Comparison of ENCODE assay signal across 8 cellular contexts in the genomic region with DNA sequence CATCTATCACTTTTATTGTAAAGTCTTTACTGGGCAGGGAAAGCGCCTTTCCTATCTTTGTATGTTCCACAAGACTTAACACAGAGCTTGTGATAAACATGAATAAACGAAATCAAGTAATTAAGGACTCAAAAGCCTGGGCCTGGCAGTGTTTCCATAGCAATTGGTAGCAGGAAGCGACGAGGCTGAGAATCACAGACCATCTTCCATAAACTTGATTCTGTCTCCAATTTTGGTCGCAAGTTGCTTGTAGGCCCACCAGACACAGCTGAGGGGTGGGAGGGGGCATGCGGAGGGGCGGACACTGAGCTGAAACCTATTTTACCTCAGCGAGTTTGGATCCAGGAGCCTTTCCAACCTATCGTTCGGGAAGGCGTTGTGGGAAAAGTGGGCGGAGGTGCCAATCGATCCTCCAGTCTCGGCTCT. TPM values are rescaled to one million over a fixed set of nuclear protein-coding genes. Genes with fewer than 3 reads are reported as not detected.
DNase-seq lines count a peak whose midpoint lies in the region; ATAC-seq, FAIRE-seq and TF ChIP-seq lines count a peak whose summit lies in the region.

No MANE protein-coding gene starts in this region.

- H3K36me3 ChIP-seq in Peyer's patch = no peaks in the 10 kb centered on the region
- H3K36me3 ChIP-seq in pancreas = no peaks in the 10 kb centered on the region

- no peak for FAIRE-seq in pancreas (lab: Jason Lieb, UNC)

- H3K4me1 ChIP-seq in Peyer's patch (peaks cover 0 to 5% (median 0%) of the 10 kb centered on the region in 4 donors), pancreas (peaks cover 0 to 7% (median 0%) of the 10 kb centered on the region in 3 donors)

- no peak for TF ChIP-seq POLR2A in Peyer's patch (IDR thresholded peaks at IDR 0.05)

- TF ChIP-seq CTCF in Peyer's patch (IDR thresholded peaks at IDR 0.05) = no peak
- no peak for TF ChIP-seq CTCF in epithelial cell of proximal tubule (conservative IDR thresholded peaks at IDR 0.05; ENCODE audit: low read depth, low read length)
- no peak for TF ChIP-seq CTCF in pancreas (IDR thresholded peaks at IDR 0.05)

- H3K9me3 ChIP-seq in Peyer's patch = no peaks in the 10 kb centered on the region
- no peaks in the 10 kb centered on the region for H3K9me3 ChIP-seq in pancreas

- H3K27ac ChIP-seq in Peyer's patch (peak overlapping the region; percentile 72 to 91 (median 78)), pancreas (peak overlapping the region; percentile 61 to 89 (median 79))

- H3K27me3 ChIP-seq in Peyer's patch (no peaks in the 10 kb centered on the region), pancreas (no peaks in the 10 kb centered on the region)

- peak in 2 of 4 donors; percentile 6 to 9 for ATAC-seq in pancreas
- no peak for ATAC-seq in GM21529 (IDR thresholded peaks at IDR 0.05; ENCODE audit: unreplicated experiment)

- 4 to 7% methylated on average over 14 of the region's 14 CpGs for WGBS in pancreas, 2 donors

- DNase-seq in activated T-cell treated with anti-CD3 and anti-CD28 coated beads for 24 hours (ENCODE audit: low read depth) = peak; percentile 2
- DNase-seq in activated T-cell treated with anti-CD3 and anti-CD28 coated beads, Interleukin-2, amount 50 U/mL, for 1 hour = no peak
- DNase-seq in Peyer's patch = peak in 1 of 3 donors; percentile 18
- DNase-seq in epithelial cell of proximal tubule (ENCODE audit: low read depth) = no peak
- DNase-seq in pancreas = no peak
- DNase-seq in COLO668 (lab: John Stamatoyannopoulos, UW; ENCODE audit: unreplicated experiment) = no peak
- no peak for DNase-seq in middle frontal gyrus (ENCODE audit: extremely low spot score, low spot score)

- H3K4me3 ChIP-seq in Peyer's patch (peak overlapping the region; percentile 71 to 97 (median 86)), epithelial cell of proximal tubule (ENCODE audit: low read depth, low read length) (peak overlapping the region; percentile 89), pancreas (peak overlapping the region; percentile 63 to 85 (median 73))

- intact Hi-C loops in pancreas (cut with DNase I) = no loop called here

RNA-seq across cellular contexts. Expression of gene CCDC38, which starts 0.3 kb away (rescaled TPM):
- total RNA-seq in Peyer's patch (not detected), epithelial cell of proximal tubule (0.06 TPM in 1 of 2 replicates, not detected in the other), pancreas (not detected)
- under 1 TPM in 1 of 2 donors, not detected in 1; 0.05 TPM for polyA plus RNA-seq in pancreas

RNA-seq across cellular contexts. Expression of gene AMDHD1, which starts 1.0 kb away (rescaled TPM):
- total RNA-seq in Peyer's patch (1 to 10 TPM in 3 of 4 donors, not detected in 1; 1.7 to 3.5 (median 2.5) TPM), epithelial cell of proximal tubule (0.22 TPM in 1 of 2 replicates, not detected in the other), pancreas (1 to 10 TPM in 2 of 6 donors, under 1 TPM in 4; 0.55 to 1.1 (median 0.81) TPM)
- 1 to 10 TPM; 1.1 to 1.8 TPM for polyA plus RNA-seq in pancreas

RNA-seq across cellular contexts. Expression of gene HAL, which starts 54.0 kb away (rescaled TPM):
- 1 to 10 TPM in 3 of 4 donors, not detected in 1; 4.0 to 8.1 (median 4.3) TPM for total RNA-seq in Peyer's patch
- total RNA-seq in epithelial cell of proximal tubule = 0.23 TPM in 1 of 2 replicates, not detected in the other
- total RNA-seq in pancreas = under 1 TPM in 5 of 6 donors, not detected in 1; 0.08 to 0.70 (median 0.58) TPM
- polyA plus RNA-seq in pancreas = 1 to 10 TPM in 1 of 2 donors, under 1 TPM in 1; 0.38 to 1.2 TPM
